ENCODE assay signal across 11 cellular contexts in genomic region chr19:51127755-51128154, GRCh38. TPM values are rescaled to one million over a fixed set of nuclear protein-coding genes. Genes with fewer than 3 reads are reported as not detected.
DNase-seq lines count a peak whose midpoint lies in the region; ATAC-seq and TF ChIP-seq lines count a peak whose summit lies in the region.
"Had no signal": no experiment of that assay in that cellular context is flagged by ENCODE, and none has a peak within 500 bp of the region (broad histone marks: within the 10 kb centered on the region; RNA-seq: fewer than 3 reads in every experiment).

No MANE protein-coding gene starts in this region.

- H3K4me1 ChIP-seq in left lung (peaks cover 0 to 71% of the 10 kb centered on the region in 2 donors), upper lobe of right lung (peaks cover 20% of the 10 kb centered on the region)

- DNase-seq in Right ventricle myocardium inferior (ENCODE audit: missing footprints) (no peak), cardiac septum (ENCODE audit: low spot score) (no peak), left lung (peak in 1 of 2 donors; percentile 69), upper lobe of right lung (peak; percentile 67), RWPE1 (ENCODE audit: low spot score) (no peak), amniotic stem cell (lab: John Stamatoyannopoulos, UW) (no peak)
- DNase-seq in activated T-cell treated with anti-CD3 and anti-CD28 coated beads, Interleukin-2, amount 50 U/mL, for 48 hours, result peak; percentile 45 to 52
- DNase-seq: effector memory CD4-positive, alpha-beta T cell; kidney had no signal

- H3K9me3 ChIP-seq in left lung, result no peaks in the 10 kb centered on the region
- no peaks in the 10 kb centered on the region for H3K9me3 ChIP-seq in upper lobe of right lung
- H3K9me3 ChIP-seq: tibial nerve had no signal

- H3K27me3 ChIP-seq in left lung (peaks cover 0 to 19% of the 10 kb centered on the region in 2 donors), upper lobe of right lung (no peaks in the 10 kb centered on the region)
- H3K27me3 ChIP-seq: tibial nerve had no signal

- H3K36me3 ChIP-seq in left lung, result peaks cover 0 to 31% of the 10 kb centered on the region in 2 donors
- H3K36me3 ChIP-seq in upper lobe of right lung, result no peaks in the 10 kb centered on the region
- H3K36me3 ChIP-seq: tibial nerve had no signal

- POLR2A ChIA-PET in RWPE1 (lab: Yijun Ruan, JAX; ENCODE audit: low non-redundant PET), result no interaction called here

- ATAC-seq in Right ventricle myocardium inferior (peak; percentile 8), left lung (peak; percentile 6), upper lobe of right lung (peak; percentile 2), HG03442 (IDR thresholded peaks at IDR 0.05; ENCODE audit: unreplicated experiment) (no peak)

- H3K27ac ChIP-seq in left lung (peak overlapping the region in 1 of 2 donors; percentile 97), upper lobe of right lung (peak overlapping the region; percentile 11), RWPE1 (no peak overlapping the region)

- H3K4me3 ChIP-seq in left lung, result peak overlapping the region in 1 of 2 donors; percentile 52
- peak overlapping the region; percentile 23 for H3K4me3 ChIP-seq in upper lobe of right lung

- intact Hi-C loops in Right ventricle myocardium inferior (cut with DNase I), result no loop called here
- intact Hi-C loops in cardiac septum (cut with DNase I), result no loop called here
- intact Hi-C loops in left lung (cut with DNase I), result no loop called here
- intact Hi-C loops in upper lobe of right lung (cut with DNase I), result no loop called here

- TF ChIP-seq CTCF in left lung (IDR thresholded peaks at IDR 0.05), result no peak
- no peak for TF ChIP-seq CTCF in upper lobe of right lung (IDR thresholded peaks at IDR 0.05)
- no peak for TF ChIP-seq CTCF in RWPE1 (conservative IDR thresholded peaks at IDR 0.05; ENCODE audit: low read depth)

- CTCF ChIA-PET in RWPE1 (lab: Yijun Ruan, JAX), result interaction anchor here (0.6 kb wide), 1 partner anchor 107 kb away, joined by 4 read pairs; no protein-coding TSS in a partner anchor

RNA-seq across cellular contexts. Expression of gene SIGLEC9, which starts 3.0 kb away (rescaled TPM):
- 2.9 TPM for total RNA-seq in Right ventricle myocardium inferior
- 1.4 TPM for total RNA-seq in cardiac septum
- total RNA-seq in left lung, result 10 to 100 TPM in 1 of 2 donors, 1 to 10 TPM in 1; 8.0 to 46.5 TPM
- total RNA-seq in upper lobe of right lung, result 14.5 TPM

RNA-seq across cellular contexts. Expression of gene SIGLEC7, which starts 14.3 kb away (rescaled TPM):
- 0.87 TPM for total RNA-seq in Right ventricle myocardium inferior
- 0.70 TPM for total RNA-seq in cardiac septum
- total RNA-seq in left lung, result 10 to 100 TPM in 1 of 2 donors, 1 to 10 TPM in 1; 7.3 to 10.4 TPM
- 11.0 TPM for total RNA-seq in upper lobe of right lung

RNA-seq across cellular contexts. Expression of gene CTU1, which starts 19.5 kb away (rescaled TPM):
- total RNA-seq in Right ventricle myocardium inferior (5.2 TPM), cardiac septum (4.2 TPM), left lung (1 to 10 TPM; 7.4 to 9.9 TPM), upper lobe of right lung (8.5 TPM)

RNA-seq across cellular contexts. Expression of gene KLK14, which starts 45.1 kb away (rescaled TPM):
- total RNA-seq in Right ventricle myocardium inferior (2.8 TPM), cardiac septum (0.32 TPM), left lung (under 1 TPM; 0.26 to 0.37 TPM), upper lobe of right lung (not detected)
- total RNA-seq: tibial nerve had no signal

Comparison
In these comparisons a context has a peak if more than half of its experiments do, and no peak if none do; other contexts are left out.
1. DNase-seq: peak in activated T-cell treated with anti-CD3 and anti-CD28 coated beads, Interleukin-2, amount 50 U/mL, for 48 hours (2 of 2) and upper lobe of right lung (single experiment); none in Right ventricle myocardium inferior (single experiment), cardiac septum (single experiment), RWPE1 (single experiment) and amniotic stem cell (single experiment).